6 cellular contexts compared by ENCODE assay signal in genomic region chr6:30717845-30718795, GRCh38. TPM values are rescaled to one million over a fixed set of nuclear protein-coding genes. Genes with fewer than 3 reads are reported as not detected.
DNase-seq lines count a peak whose midpoint lies in the region; ATAC-seq and TF ChIP-seq lines count a peak whose summit lies in the region.
"Not testable (repeated sequence)": the region's sequence is repeated elsewhere in the genome, so short reads cannot be mapped to it uniquely, and the experiment has no call there.

No MANE protein-coding gene starts in this region.

- H3K27ac ChIP-seq in C4-2B (peak overlapping the region; percentile 93), mesodermal cell (ENCODE audit: low read depth, low read length, severe bottlenecking) (peak overlapping the region; percentile 89), smooth muscle cell (ENCODE audit: low read depth) (peak overlapping the region; percentile 78)

- peak overlapping the region; percentile 84 for H3K4me2 ChIP-seq in smooth muscle cell

- not testable (repeated sequence) for H3K9me3 Mint-ChIP-seq in activated naive CD4-positive, alpha-beta T cell treated with anti-CD3 and anti-CD28 coated beads, Interleukin-2, amount 50 U/mL, for 72 hours

- not testable (repeated sequence) for TF ChIP-seq CTCF in C4-2B (conservative IDR thresholded peaks at IDR 0.05); smooth muscle cell (IDR thresholded peaks at IDR 0.05; ENCODE audit: borderline replicate concordance, insufficient read depth, poor library complexity, severe bottlenecking)

- H3K4me3 ChIP-seq in NT2/D1 (ENCODE audit: insufficient read length, low read depth) (peak overlapping the region; percentile 52), mesodermal cell (ENCODE audit: extremely low read depth, insufficient read depth, low read length, poor library complexity, severe bottlenecking) (peak overlapping the region; percentile 38), smooth muscle cell (peak overlapping the region; percentile 50)

- H3F3A ChIP-seq in smooth muscle cell (ENCODE audit: low read depth), result peaks cover 29% of the 10 kb centered on the region

- peaks cover 20% of the 10 kb centered on the region for H4K20me1 ChIP-seq in smooth muscle cell (ENCODE audit: low read depth)

- peak; percentile 9 for TF ChIP-seq POLR2A in erythroblast (IDR thresholded peaks at IDR 0.05; ENCODE audit: low read length)

- not testable (repeated sequence) for ATAC-seq in activated naive CD4-positive, alpha-beta T cell treated with anti-CD3 and anti-CD28 coated beads, Interleukin-2, amount 50 U/mL, for 72 hours

- peak overlapping the region; percentile 77 to 94 for H3K27ac Mint-ChIP-seq in activated naive CD4-positive, alpha-beta T cell treated with anti-CD3 and anti-CD28 coated beads, Interleukin-2, amount 50 U/mL, for 72 hours

- H3K9ac ChIP-seq in NT2/D1 (ENCODE audit: insufficient read length, low read depth), result peak overlapping the region; percentile 80
- H3K9ac ChIP-seq in smooth muscle cell (ENCODE audit: low read depth), result peak overlapping the region; percentile 17

- peaks cover 49% of the 10 kb centered on the region for H3K36me3 ChIP-seq in NT2/D1 (ENCODE audit: insufficient read depth, insufficient read length, low read length)
- peaks cover 51% of the 10 kb centered on the region for H3K36me3 ChIP-seq in mesodermal cell (ENCODE audit: control insufficient read depth, insufficient read depth, low read length)
- not testable (repeated sequence) for H3K36me3 ChIP-seq in smooth muscle cell (ENCODE audit: low read depth)

- H3K4me1 ChIP-seq in NT2/D1 (ENCODE audit: insufficient read depth, insufficient read length), result not testable (repeated sequence)
- H3K4me1 ChIP-seq in mesodermal cell (ENCODE audit: control insufficient read depth, insufficient read depth, low read length, poor library complexity, severe bottlenecking) (peaks cover 17% of the 10 kb centered on the region), smooth muscle cell (ENCODE audit: low read depth) (peaks cover 23% of the 10 kb centered on the region)

- peaks cover 69 to 70% of the 10 kb centered on the region in 2 donors for H3K36me3 Mint-ChIP-seq in activated naive CD4-positive, alpha-beta T cell treated with anti-CD3 and anti-CD28 coated beads, Interleukin-2, amount 50 U/mL, for 72 hours

- H3K79me2 ChIP-seq in smooth muscle cell (ENCODE audit: low read depth), result peaks cover 51% of the 10 kb centered on the region

- not testable (repeated sequence) for H3K27me3 ChIP-seq in NT2/D1 (ENCODE audit: insufficient read depth, insufficient read length); smooth muscle cell (ENCODE audit: low read depth)

- WGBS in mesodermal cell (ENCODE audit: insufficient coverage in 2 of 2), 2 experiments, result 84 to 89% methylated on average over 24 of the region's 38 CpGs
- 86% methylated on average over 38 of the region's 38 CpGs for WGBS in smooth muscle cell (ENCODE audit: low lambda C conversion rate)

- not testable (repeated sequence) for DNase-seq in NT2/D1 (ENCODE audit: low read depth, low spot score); activated naive CD4-positive, alpha-beta T cell treated with anti-CD3 and anti-CD28 coated beads, Interleukin-2, amount 50 U/mL, for 72 hours (ENCODE audit: low spot score in 2 of 2); erythroblast (lab: John Stamatoyannopoulos, UW); smooth muscle cell (lab: John Stamatoyannopoulos, UW; ENCODE audit: unreplicated experiment)

- H3K9me3 ChIP-seq in NT2/D1 (ENCODE audit: insufficient read depth, low read length); mesodermal cell (ENCODE audit: control insufficient read depth, low read length); smooth muscle cell (replicated peaks; ENCODE audit: low read depth): not testable (repeated sequence)

- not testable (repeated sequence) for H2AFZ ChIP-seq in smooth muscle cell (ENCODE audit: low read depth)

RNA-seq across cellular contexts. Expression of gene MDC1, which starts 1.0 kb away (rescaled TPM):
- 100 to 1,000 TPM in 1 of 2 donors, 10 to 100 TPM in 1; 84.2 to 127 TPM for total RNA-seq in activated naive CD4-positive, alpha-beta T cell treated with anti-CD3 and anti-CD28 coated beads, Interleukin-2, amount 50 U/mL, for 72 hours
- polyA plus RNA-seq in mesodermal cell (2013, experiment 1 of 2), result 60.6 TPM
- polyA plus RNA-seq in mesodermal cell (2013, experiment 2 of 2), result 50.2 TPM
- 6.9 and 7.0 TPM in 2 replicates for total RNA-seq in smooth muscle cell
- polyA plus RNA-seq in smooth muscle cell, result 17.1 and 19.0 TPM in 2 replicates

RNA-seq across cellular contexts. Expression of gene TUBB, which starts 2.0 kb away (rescaled TPM):
- 1,000 to 10,000 TPM; 1,507 to 1,783 TPM for total RNA-seq in activated naive CD4-positive, alpha-beta T cell treated with anti-CD3 and anti-CD28 coated beads, Interleukin-2, amount 50 U/mL, for 72 hours
- polyA plus RNA-seq in mesodermal cell (2013, experiment 1 of 2), result 1,638 TPM
- polyA plus RNA-seq in mesodermal cell (2013, experiment 2 of 2), result 1,486 TPM
- 1,002 and 1,039 TPM in 2 replicates for total RNA-seq in smooth muscle cell
- polyA plus RNA-seq in smooth muscle cell, result 855 and 1,009 TPM in 2 replicates

RNA-seq across cellular contexts. Expression of gene FLOT1, which starts 24.4 kb away (rescaled TPM):
- total RNA-seq in activated naive CD4-positive, alpha-beta T cell treated with anti-CD3 and anti-CD28 coated beads, Interleukin-2, amount 50 U/mL, for 72 hours, result 100 to 1,000 TPM; 194 to 219 TPM
- polyA plus RNA-seq in mesodermal cell (2013, experiment 1 of 2), result 145 TPM
- 130 TPM for polyA plus RNA-seq in mesodermal cell (2013, experiment 2 of 2)
- 79.8 and 87.6 TPM in 2 replicates for total RNA-seq in smooth muscle cell
- polyA plus RNA-seq in smooth muscle cell, result 117 and 146 TPM in 2 replicates

RNA-seq across cellular contexts. Expression of gene IER3, which starts 26.2 kb away (rescaled TPM):
- 100 to 1,000 TPM in 1 of 2 donors, 10 to 100 TPM in 1; 70.0 to 279 TPM for total RNA-seq in activated naive CD4-positive, alpha-beta T cell treated with anti-CD3 and anti-CD28 coated beads, Interleukin-2, amount 50 U/mL, for 72 hours
- polyA plus RNA-seq in mesodermal cell (2013, experiment 1 of 2), result 139 TPM
- polyA plus RNA-seq in mesodermal cell (2013, experiment 2 of 2), result 110 TPM
- 732 and 736 TPM in 2 replicates for total RNA-seq in smooth muscle cell
- 708 and 811 TPM in 2 replicates for polyA plus RNA-seq in smooth muscle cell

RNA-seq across cellular contexts. Expression of gene NRM, which starts 27.3 kb away (rescaled TPM):
- total RNA-seq in activated naive CD4-positive, alpha-beta T cell treated with anti-CD3 and anti-CD28 coated beads, Interleukin-2, amount 50 U/mL, for 72 hours, result 10 to 100 TPM; 35.7 to 53.5 TPM
- 37.5 TPM for polyA plus RNA-seq in mesodermal cell (2013, experiment 1 of 2)
- polyA plus RNA-seq in mesodermal cell (2013, experiment 2 of 2), result 38.7 TPM
- total RNA-seq in smooth muscle cell, result 14.6 and 25.8 TPM in 2 replicates
- 28.5 and 31.8 TPM in 2 replicates for polyA plus RNA-seq in smooth muscle cell

Comparison
In these comparisons a context has a peak if more than half of its experiments do, and no peak if none do; other contexts are left out.
1. RNA of gene MDC1, which starts 1.0 kb away (total RNA-seq): 84.2 to 127 TPM in activated naive CD4-positive, alpha-beta T cell treated with anti-CD3 and anti-CD28 coated beads, Interleukin-2, amount 50 U/mL, for 72 hours; 6.9 to 7.0 TPM in smooth muscle cell; every median in the first group is over 10 times any median in the second.
2. Peak in every context shown above with its lines, with median percentiles within 50 percentile points of each other: H3K27ac ChIP-seq and H3K4me3 ChIP-seq.